ENCODE assay signal across 17 cellular contexts in the genomic region with DNA sequence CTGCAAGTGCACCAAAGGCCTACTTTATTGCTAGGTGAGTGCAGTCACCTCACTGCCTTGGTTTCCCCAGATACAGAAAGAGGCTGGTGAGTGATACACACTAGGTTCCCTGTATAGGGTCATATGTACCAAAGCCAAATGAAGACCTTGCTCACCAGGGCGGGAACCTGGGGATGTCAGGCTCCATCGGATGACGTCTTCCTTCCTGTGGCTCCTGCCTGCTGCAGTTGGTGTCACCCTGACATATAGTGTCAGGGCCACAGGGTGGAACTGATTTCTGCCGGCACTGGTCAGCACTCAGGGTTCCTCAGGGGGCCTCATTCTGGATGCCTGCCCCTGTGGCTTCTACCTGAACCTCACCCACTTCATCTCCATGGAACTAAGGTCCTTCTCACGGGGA. TPM values are rescaled to one million over a fixed set of nuclear protein-coding genes. Genes with fewer than 3 reads are reported as not detected.
DNase-seq lines count a peak whose midpoint lies in the region; ATAC-seq and TF ChIP-seq lines count a peak whose summit lies in the region.
"Had no signal": no experiment of that assay in that cellular context is flagged by ENCODE, and none has a peak within 500 bp of the region (broad histone marks: within the 10 kb centered on the region; RNA-seq: fewer than 3 reads in every experiment).

No MANE protein-coding gene starts in this region.

- DNase-seq in T-helper 17 cell (no peak), mesenchymal stem cell (no peak), thyroid gland (no peak), WERI-Rb-1 (no peak)
- DNase-seq: CD4-positive, CD25-positive, alpha-beta regulatory T cell; GF-D8; HFFc6; Karpas-422; MM.1S; NCI-H1930; NCI-H2171; NCI-H446 treated with DMSO at 0.1 percent for 48 hours; NCI-H774 had no signal

- H3K4ac ChIP-seq in mesenchymal stem cell (ENCODE audit: low read depth in 1 of 2, low read length in 2 of 2), result no peak overlapping the region

- peaks cover 22% of the 10 kb centered on the region for H3K4me1 Mint-ChIP-seq in T-helper 17 cell

- H3K4me3 ChIP-seq in BLaER1 treated with 17β-estradiol and CSF1 and Interleukin-3, amounts not matched to agents 10 nM and 100 nM, result no peak overlapping the region
- no peak overlapping the region for H3K4me3 ChIP-seq in mesenchymal stem cell (ENCODE audit: insufficient read depth in 1 of 2, low read depth in 1 of 2, low read length in 2 of 2)
- H3K4me3 ChIP-seq in thyroid gland (replicated peaks in 1 of 3), result no peak overlapping the region
- no peak overlapping the region for H3K4me3 ChIP-seq in WERI-Rb-1 (ENCODE audit: low read depth, low read length)
- H3K4me3 ChIP-seq: A549 had no signal

- no peak for TF ChIP-seq POLR2A in thyroid gland (IDR thresholded peaks at IDR 0.05)

- intact Hi-C loops in thyroid gland (cut with DNase I), result no loop called here

- H3K79me1 ChIP-seq in mesenchymal stem cell (replicated peaks; ENCODE audit: low read length, poor library complexity, severe bottlenecking), result peaks cover 41% of the 10 kb centered on the region

- H3K27me3 ChIP-seq in BLaER1 treated with 17β-estradiol and CSF1 and Interleukin-3, amounts not matched to agents 10 nM and 100 nM, result no peaks in the 10 kb centered on the region
- H3K27me3 ChIP-seq in mesenchymal stem cell (ENCODE audit: control insufficient read depth in 1 of 2, insufficient read depth in 1 of 2, low read length in 2 of 2) (peaks cover 0 to 23% of the 10 kb centered on the region in 2 experiments), thyroid gland (no peaks in the 10 kb centered on the region), WERI-Rb-1 (ENCODE audit: insufficient read depth, low read depth, severe bottlenecking) (no peaks in the 10 kb centered on the region)

- no peak overlapping the region for H3K27ac ChIP-seq in BLaER1 treated with 17β-estradiol and CSF1 and Interleukin-3, amounts not matched to agents 10 nM and 100 nM
- H3K27ac ChIP-seq in mesenchymal stem cell (ENCODE audit: low read length, poor library complexity, severe bottlenecking) (peak overlapping the region; percentile 87), thyroid gland (peak overlapping the region; percentile 54 to 87 (median 70)), WERI-Rb-1 (no peak overlapping the region)

- H2BK5ac ChIP-seq in mesenchymal stem cell (ENCODE audit: low read depth, low read length, poor library complexity, severe bottlenecking), result no peak overlapping the region

- H3K4me1 ChIP-seq in BLaER1 treated with 17β-estradiol and CSF1 and Interleukin-3, amounts not matched to agents 10 nM and 100 nM, result peaks cover 12 to 31% (median 28%) of the 10 kb centered on the region in 10 experiments
- H3K4me1 ChIP-seq in mesenchymal stem cell (ENCODE audit: control insufficient read depth, insufficient read depth, low read depth, low read length) (peaks cover 20% of the 10 kb centered on the region), thyroid gland (peaks cover 35 to 38% of the 10 kb centered on the region in 2 donors)

- H3K36me3 ChIP-seq in BLaER1 treated with 17β-estradiol and CSF1 and Interleukin-3, amounts not matched to agents 10 nM and 100 nM, result peaks cover 0 to 26% (median 9%) of the 10 kb centered on the region in 11 experiments; a peak in 10 of 22 replicates
- H3K36me3 ChIP-seq in mesenchymal stem cell (ENCODE audit: control insufficient read depth in 1 of 2, insufficient read depth in 2 of 2, low read depth in 1 of 2, low read length in 2 of 2) (peaks cover 0 to 69% of the 10 kb centered on the region in 2 experiments), thyroid gland (peaks cover 15 to 22% of the 10 kb centered on the region in 2 donors), WERI-Rb-1 (peaks cover 3% of the 10 kb centered on the region)

- H3K14ac ChIP-seq in mesenchymal stem cell (ENCODE audit: low read length in 2 of 2), result no peak overlapping the region

- H4K91ac ChIP-seq in mesenchymal stem cell (ENCODE audit: low read length), result no peak overlapping the region

- no peak overlapping the region for H3K23ac ChIP-seq in mesenchymal stem cell (ENCODE audit: low read length in 2 of 2)

- no peak overlapping the region for H3K4me3 Mint-ChIP-seq in T-helper 17 cell
- H3K4me3 Mint-ChIP-seq: CD4-positive, CD25-positive, alpha-beta regulatory T cell; HFFc6 had no signal

- H4K8ac ChIP-seq in mesenchymal stem cell (ENCODE audit: low read length), result no peak overlapping the region

- no peak overlapping the region for H2BK12ac ChIP-seq in mesenchymal stem cell (ENCODE audit: low read length in 2 of 2)

- WGBS in mesenchymal stem cell, result 95% methylated on average over 5 of the region's 5 CpGs
- 77 to 82% methylated on average over 4 of the region's 5 CpGs for WGBS in thyroid gland, 2 donors

- peaks cover 0 to 12% (median 6%) of the 10 kb centered on the region in 11 experiments; a peak in 8 of 22 replicates for H3K9me3 ChIP-seq in BLaER1 treated with 17β-estradiol and CSF1 and Interleukin-3, amounts not matched to agents 10 nM and 100 nM (replicated peaks in 1 of 11)
- H3K9me3 ChIP-seq in T-helper 17 cell (ENCODE audit: control insufficient read depth, low read length, poor library complexity, severe bottlenecking) (no peaks in the 10 kb centered on the region), mesenchymal stem cell (ENCODE audit: control insufficient read depth, low read length) (no peaks in the 10 kb centered on the region), thyroid gland (no peaks in the 10 kb centered on the region), WERI-Rb-1 (ENCODE audit: severe bottlenecking) (no peaks in the 10 kb centered on the region)
- H3K9me3 ChIP-seq: A549 had no signal

- no peak overlapping the region for H3K9ac ChIP-seq in BLaER1 treated with 17β-estradiol and CSF1 and Interleukin-3, amounts not matched to agents 10 nM and 100 nM
- H3K9ac ChIP-seq in mesenchymal stem cell (ENCODE audit: low read length), result no peak overlapping the region

- ATAC-seq in T-helper 17 cell, result peak; percentile 60
- no peak for ATAC-seq in HG03175 (IDR thresholded peaks at IDR 0.05; ENCODE audit: unreplicated experiment)
- ATAC-seq in HG03039 (IDR thresholded peaks at IDR 0.05; ENCODE audit: unreplicated experiment), result no peak
- ATAC-seq: A549 had no signal

- H3K18ac ChIP-seq in mesenchymal stem cell (ENCODE audit: low read depth in 1 of 2, low read length in 2 of 2), result no peak overlapping the region

- H2AK5ac ChIP-seq in mesenchymal stem cell (ENCODE audit: low read length, severe bottlenecking), result peak overlapping the region; percentile 11

- peak overlapping the region; percentile 91 for H3K27ac Mint-ChIP-seq in T-helper 17 cell
- H3K27ac Mint-ChIP-seq: HFFc6 had no signal

- no peaks in the 10 kb centered on the region for H3K27me3 Mint-ChIP-seq in T-helper 17 cell
- H3K27me3 Mint-ChIP-seq: CD4-positive, CD25-positive, alpha-beta regulatory T cell had no signal

- H3K36me3 Mint-ChIP-seq in T-helper 17 cell (ENCODE audit: low read depth), result no peaks in the 10 kb centered on the region

- no peak overlapping the region for H2AFZ ChIP-seq in mesenchymal stem cell (ENCODE audit: low read depth, low read length)

- H2BK15ac ChIP-seq in mesenchymal stem cell (ENCODE audit: low read depth, poor library complexity, severe bottlenecking), result no peak overlapping the region

- H3K4me2 ChIP-seq in BLaER1 treated with 17β-estradiol and CSF1 and Interleukin-3, amounts not matched to agents 10 nM and 100 nM, result peak overlapping the region; percentile 7 to 66 (median 57); a peak in 19 of 22 replicates
- no peak overlapping the region for H3K4me2 ChIP-seq in mesenchymal stem cell (ENCODE audit: low read length, poor library complexity, severe bottlenecking)
- H3K4me2 ChIP-seq: A549 had no signal

- H4K20me1 ChIP-seq in BLaER1 treated with 17β-estradiol and CSF1 and Interleukin-3, amounts not matched to agents 10 nM and 100 nM, result no peaks in the 10 kb centered on the region

- no peak overlapping the region for H2BK120ac ChIP-seq in mesenchymal stem cell (ENCODE audit: low read depth, low read length)

- TF ChIP-seq CTCF in thyroid gland (IDR thresholded peaks at IDR 0.05), result no peak
- no peak for TF ChIP-seq CTCF in WERI-Rb-1 (IDR thresholded peaks at IDR 0.05; ENCODE audit: low read depth, low read length)

RNA-seq across cellular contexts. Expression of a gene that starts 43.1 kb away (rescaled TPM):
- total RNA-seq in T-helper 17 cell (10 to 100 TPM; 61.4 to 65.5 TPM), thyroid gland (10 to 100 TPM; 41.0 to 83.0 (median 54.6) TPM)
- polyA plus RNA-seq in mesenchymal stem cell (2013, experiment 1 of 2), result 14.9 TPM
- 14.3 TPM for polyA plus RNA-seq in mesenchymal stem cell (2013, experiment 2 of 2)

Comparison
In these comparisons a context has a peak if more than half of its experiments do, and no peak if none do; other contexts are left out.
1. H3K27ac ChIP-seq: peak in mesenchymal stem cell (single experiment) and thyroid gland (3 of 3); none in BLaER1 treated with 17β-estradiol and CSF1 and Interleukin-3, amounts not matched to agents 10 nM and 100 nM (0 of 11) and WERI-Rb-1 (single experiment).